Comparison of ENCODE assay signal across 10 cellular contexts in the genomic region with DNA sequence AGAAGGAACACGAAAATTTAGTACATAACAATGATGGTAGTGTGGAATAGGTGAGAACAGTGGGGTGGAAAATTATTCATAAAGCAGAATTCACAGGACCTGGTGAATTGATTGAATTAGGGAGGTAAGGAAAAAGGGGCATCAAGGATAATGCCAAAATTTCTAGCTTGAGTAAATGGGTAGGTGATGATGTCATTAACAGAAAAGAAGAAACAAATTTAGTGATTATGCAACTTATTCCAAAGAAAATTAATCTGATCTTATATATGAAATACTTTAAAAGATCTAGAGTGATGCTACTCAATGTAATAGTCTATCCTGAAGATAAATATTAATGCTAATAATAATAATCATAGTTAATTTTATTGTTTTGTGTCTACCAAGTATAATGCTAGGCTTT.
"Had no signal": no experiment of that assay in that cellular context is flagged by ENCODE, and none has a peak within 500 bp of the region (broad histone marks: within the 10 kb centered on the region; RNA-seq: fewer than 3 reads in every experiment).

No MANE protein-coding gene starts in this region.

- FAIRE-seq: H54 had no signal

- H3K4me3 ChIP-seq: GM23248, GM23338, HAP-1 had no signal

- H3K27ac ChIP-seq: GM23248 had no signal

- ATAC-seq: GM23338, HCT116 had no signal

- H3K4me1 ChIP-seq: HAP-1 had no signal

- H3K36me3 ChIP-seq: HAP-1 had no signal

- H3K4me2 ChIP-seq: GM23338 had no signal

- DNase-seq: GM23248, GOT3, H7, H9, HCEC 1CT, HFFc6 had no signal

- H2AFZ ChIP-seq: GM23248, GM23338 had no signal

- H3K9me3 ChIP-seq: HAP-1 had no signal

- H3K9ac ChIP-seq: GM23248 had no signal
